ENCODE assay signal across 16 cellular contexts in the genomic region with DNA sequence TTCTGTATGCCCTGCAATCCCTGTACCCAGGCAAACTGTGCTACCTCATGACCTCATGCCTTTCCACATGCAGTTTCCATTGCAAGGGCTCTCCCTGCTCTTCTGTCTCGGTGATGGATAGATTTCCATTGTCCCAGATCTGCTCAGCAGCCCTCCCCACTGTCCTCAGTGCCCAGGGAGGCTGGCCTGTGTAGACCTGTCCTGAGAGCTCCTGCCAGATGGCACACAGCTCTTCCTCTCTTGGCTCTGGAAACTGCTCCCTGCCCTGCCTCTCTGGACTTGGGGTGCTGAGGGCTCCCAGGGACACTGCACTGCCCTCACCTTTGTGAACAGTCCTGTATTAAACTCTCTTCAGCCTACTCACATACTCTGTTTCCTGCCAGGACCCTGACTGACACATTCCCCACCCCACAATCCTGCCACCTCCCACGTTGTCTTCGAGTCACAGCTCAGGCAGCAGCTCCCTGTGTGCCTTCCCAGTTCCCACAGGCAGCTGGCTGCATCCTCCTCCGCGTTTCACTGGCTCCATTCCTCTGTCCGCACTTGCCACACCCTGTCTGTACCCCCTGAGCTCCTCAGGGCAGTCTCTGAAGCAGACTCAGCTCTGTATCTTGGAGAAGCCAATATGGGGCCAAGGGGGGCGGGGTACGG. TPM values are rescaled to one million over a fixed set of nuclear protein-coding genes. Genes with fewer than 3 reads are reported as not detected.
A peak's percentile ranks its signal among the peaks of the same experiment; 100 is the strongest.
DNase-seq lines count a peak whose midpoint lies in the region; ATAC-seq and TF ChIP-seq lines count a peak whose summit lies in the region.
"Had no signal": no experiment of that assay in that cellular context is flagged by ENCODE, and none has a peak within 500 bp of the region (broad histone marks: within the 10 kb centered on the region; RNA-seq: fewer than 3 reads in every experiment).

No MANE protein-coding gene starts in this region.

- H3K27ac Mint-ChIP-seq in brain: peak overlapping the region; percentile 9 to 49 (median 23)
- H3K27ac Mint-ChIP-seq: natural killer cell treated with Interleukin-12 subunit alpha and Interleukin-12 subunit beta and Interleukin-15 and Interleukin-18, amount 100 ng/mL, for 72 hours; T-cell had no signal

- no peak overlapping the region for H3K56ac ChIP-seq in IMR-90 (ENCODE audit: extremely low read depth, insufficient read depth, low read length)

- no peak for TF ChIP-seq CTCF in IMR-90 (conservative IDR thresholded peaks at IDR 0.05; ENCODE audit: low read depth, low read length)
- TF ChIP-seq CTCF in brain (conservative IDR thresholded peaks at IDR 0.05): no peak

- H3K4me3 ChIP-seq in IMR-90 (ENCODE audit: insufficient read depth, low read depth, low read length) (no peak overlapping the region), skeletal muscle cell (ENCODE audit: low read depth, low read length) (no peak overlapping the region)
- H3K4me3 ChIP-seq: heart left ventricle, left lung, smooth muscle cell had no signal

- H3K36me3 Mint-ChIP-seq in brain: peaks cover 4% of the 10 kb centered on the region
- H3K36me3 Mint-ChIP-seq: natural killer cell treated with Interleukin-12 subunit alpha and Interleukin-12 subunit beta and Interleukin-15 and Interleukin-18, amount 100 ng/mL, for 72 hours; T-cell had no signal

- H2AFZ ChIP-seq in IMR-90 (replicated peaks; ENCODE audit: low read length, poor library complexity): no peak overlapping the region

- H3K4me1 Mint-ChIP-seq in brain: peaks cover 33% of the 10 kb centered on the region

- H3K9ac ChIP-seq in IMR-90 (ENCODE audit: low read depth, low read length): no peak overlapping the region

- TF ChIP-seq RAD21 in IMR-90 (IDR thresholded peaks at IDR 0.05; ENCODE audit: low read length): no peak

- DNase-seq in IMR-90 (peak; percentile 16), head of caudate nucleus (peak in 41 of 42 donors; percentile 19 to 90 (median 58)), skeletal muscle cell (ENCODE audit: low read depth) (peak; percentile 44), NCI-H1092 treated with DMSO at 0.1 percent for 48 hours (lab: John Stamatoyannopoulos, UW) (no peak)
- DNase-seq in stimulated activated CD8-positive, alpha-beta memory T cell treated with anti-CD3 and anti-CD28 coated beads, Interleukin-4, amount 100 ng/mL, for 48 hours: no peak
- DNase-seq in activated CD4-positive, alpha-beta T cell treated with anti-CD3 and anti-CD28 coated beads, Interleukin-2, amount 50 U/mL, for 1 hour: no peak
- DNase-seq: activated T-cell treated with anti-CD3 and anti-CD28 coated beads, Interleukin-2, amount 50 U/mL, for 1 hour; heart left ventricle; left lung; NCI-H1436; NCI-H524 treated with DMSO at 0.1 percent for 48 hours; T-cell had no signal

- no peak overlapping the region for H2BK20ac ChIP-seq in IMR-90 (ENCODE audit: low read depth, low read length)

- no peaks in the 10 kb centered on the region for H3K4me1 ChIP-seq in IMR-90 (ENCODE audit: control insufficient read depth, insufficient read depth, low read length)
- H3K4me1 ChIP-seq: heart left ventricle had no signal

- BruUV-seq in IMR-90 (replicated peaks; lab: Mats Ljungman, UMichigan): no TSS peak

- in situ Hi-C loops in IMR-90 (cut with MboI; ENCODE audit: low sequenced_read_pairs): no loop called here

- no peaks in the 10 kb centered on the region for H3K36me3 ChIP-seq in IMR-90 (ENCODE audit: control insufficient read depth, insufficient read depth, low read length)
- H3K36me3 ChIP-seq: heart left ventricle, left lung had no signal

- dilution Hi-C loops in IMR-90 (cut with HindIII; ENCODE audit: low sequenced_read_pairs, unreplicated experiment): no loop called here

- H3K9me1 ChIP-seq in IMR-90 (ENCODE audit: insufficient read depth, low read length): no peaks in the 10 kb centered on the region

- CTCF ChIA-PET in IMR-90 (lab: Yijun Ruan, JAX): interaction anchor here (0.6 kb wide), 1 partner anchor 195 kb away, joined by 3 read pairs; no protein-coding TSS in a partner anchor

- no peak overlapping the region for H2AK9ac ChIP-seq in IMR-90 (replicated peaks; ENCODE audit: low read depth, low read length, poor library complexity)

- peaks cover 3% of the 10 kb centered on the region for H3K27me3 ChIP-seq in IMR-90 (ENCODE audit: control insufficient read depth, insufficient read depth, low read length)
- H3K27me3 ChIP-seq: heart left ventricle, left lung had no signal

- H3K4me3 Mint-ChIP-seq in brain: no peak overlapping the region
- H3K4me3 Mint-ChIP-seq: natural killer cell treated with Interleukin-12 subunit alpha and Interleukin-12 subunit beta and Interleukin-15 and Interleukin-18, amount 100 ng/mL, for 72 hours; T-cell had no signal

- H2BK5ac ChIP-seq in IMR-90 (ENCODE audit: low read depth, low read length, poor library complexity, severe bottlenecking): no peak overlapping the region

- WGBS in IMR-90 (ENCODE audit: extremely low coverage in 2 of 2, insufficient read length in 1 of 2), 2 experiments: 17% methylated on average over 1 of the region's 8 CpGs; no CpG with 5 or more reads in 1 of the 2 experiments

- H3K9me3 ChIP-seq in IMR-90 (ENCODE audit: control insufficient read depth, insufficient read depth, low read length): no peaks in the 10 kb centered on the region
- H3K9me3 ChIP-seq: heart left ventricle, left lung had no signal

- no peak overlapping the region for H2BK15ac ChIP-seq in IMR-90 (ENCODE audit: low read depth, low read length)

- peaks cover 0 to 4% (median 0%) of the 10 kb centered on the region in 5 experiments for H3K9me3 Mint-ChIP-seq in brain
- H3K9me3 Mint-ChIP-seq: natural killer cell treated with Interleukin-12 subunit alpha and Interleukin-12 subunit beta and Interleukin-15 and Interleukin-18, amount 100 ng/mL, for 72 hours; T-cell had no signal

- H3K27me3 Mint-ChIP-seq in brain: no peaks in the 10 kb centered on the region

- ATAC-seq in IMR-90 (ENCODE audit: low read depth): no peak
- ATAC-seq in GM19023 (IDR thresholded peaks at IDR 0.05; ENCODE audit: unreplicated experiment): no peak
- ATAC-seq: left lung, T-cell had no signal

- H4K5ac ChIP-seq in IMR-90 (ENCODE audit: low read depth, low read length): no peak overlapping the region

- TF ChIP-seq POLR2A in IMR-90 (IDR thresholded peaks at IDR 0.05; ENCODE audit: low read depth, low read length): no peak

- no peaks in the 10 kb centered on the region for H4K20me1 ChIP-seq in IMR-90 (ENCODE audit: insufficient read depth, low read length)

- no peaks in the 10 kb centered on the region for H3K79me1 ChIP-seq in IMR-90 (ENCODE audit: low read depth in 1 of 2, low read length in 2 of 2)

- POLR2A ChIA-PET in IMR-90 (lab: Charles Lee; ENCODE audit: unreplicated experiment): no interaction called here

- no peak overlapping the region for H3K27ac ChIP-seq in IMR-90 (ENCODE audit: insufficient read depth, low read length)
- H3K27ac ChIP-seq: heart left ventricle, left lung had no signal

- H3K4me2 ChIP-seq in IMR-90 (ENCODE audit: low read depth, low read length): no peak overlapping the region
- H3K4me2 ChIP-seq: smooth muscle cell had no signal

- H4K91ac ChIP-seq in IMR-90 (ENCODE audit: insufficient read depth, low read depth, low read length): no peak overlapping the region

- H3K23ac ChIP-seq in IMR-90 (ENCODE audit: low read depth, low read length): no peak overlapping the region

- intact Hi-C loops in IMR-90 (cut with micrococcal nuclease) (no loop called here), head of caudate nucleus (cut with DNase I) (no loop called here)

- no peak overlapping the region for H3K14ac ChIP-seq in IMR-90 (replicated peaks; ENCODE audit: low read depth, low read length)

- no peak overlapping the region for H2BK120ac ChIP-seq in IMR-90 (ENCODE audit: low read depth, low read length)

- no peak overlapping the region for H3K18ac ChIP-seq in IMR-90 (ENCODE audit: low read depth, low read length)

- H3K4ac ChIP-seq in IMR-90 (ENCODE audit: low read depth, low read length): no peak overlapping the region

- H2AK5ac ChIP-seq in IMR-90 (ENCODE audit: low read depth, low read length): no peak overlapping the region

- no peak overlapping the region for H4K8ac ChIP-seq in IMR-90 (ENCODE audit: low read depth in 2 of 2, low read length in 2 of 2)

TF ChIP-seq in IMR-90, 13 proteins besides CTCF, POLR2A, EP300 and RAD21:
- no peak for TF ChIP-seq NFE2L2 (IDR thresholded peaks at IDR 0.05; ENCODE audit: low read depth, low read length)
- TF ChIP-seq, protein P1, sequence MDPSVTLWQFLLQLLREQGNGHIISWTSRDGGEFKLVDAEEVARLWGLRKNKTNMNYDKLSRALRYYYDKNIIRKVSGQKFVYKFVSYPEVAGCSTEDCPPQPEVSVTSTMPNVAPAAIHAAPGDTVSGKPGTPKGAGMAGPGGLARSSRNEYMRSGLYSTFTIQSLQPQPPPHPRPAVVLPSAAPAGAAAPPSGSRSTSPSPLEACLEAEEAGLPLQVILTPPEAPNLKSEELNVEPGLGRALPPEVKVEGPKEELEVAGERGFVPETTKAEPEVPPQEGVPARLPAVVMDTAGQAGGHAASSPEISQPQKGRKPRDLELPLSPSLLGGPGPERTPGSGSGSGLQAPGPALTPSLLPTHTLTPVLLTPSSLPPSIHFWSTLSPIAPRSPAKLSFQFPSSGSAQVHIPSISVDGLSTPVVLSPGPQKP (IDR thresholded peaks at IDR 0.05; ENCODE audit: borderline replicate concordance, low read depth, low read length): no peak

RNA-seq across cellular contexts. Expression of a gene that starts 57.0 kb away (rescaled TPM):
- not detected in 2 replicates for total RNA-seq in IMR-90 (2012; rRNA removed)
- polyA plus RNA-seq in IMR-90 (2012; rRNA removed): not detected in 2 replicates
- polyA plus RNA-seq in IMR-90 (2012; cell fraction: cytosol; rRNA removed): not detected in 2 replicates
- polyA plus RNA-seq in IMR-90 (2012; cell fraction: nucleus; rRNA removed; ENCODE audit: low replicate concordance): not detected in 2 replicates
- polyA plus RNA-seq in brain (ENCODE audit: insufficient read depth, low read depth, low replicate concordance): not detected
- total RNA-seq: heart left ventricle; left lung; natural killer cell treated with Interleukin-12 subunit alpha and Interleukin-12 subunit beta and Interleukin-15 and Interleukin-18, amount 100 ng/mL, for 72 hours; smooth muscle cell; T-cell had no signal
- polyA plus RNA-seq: heart left ventricle, smooth muscle cell had no signal

Comparison
In these comparisons a context has a peak if more than half of its experiments do, and no peak if none do; other contexts are left out.
1. DNase-seq: peak in IMR-90 (single experiment), head of caudate nucleus (41 of 42) and skeletal muscle cell (single experiment); none in NCI-H1092 treated with DMSO at 0.1 percent for 48 hours (single experiment), stimulated activated CD8-positive, alpha-beta memory T cell treated with anti-CD3 and anti-CD28 coated beads, Interleukin-4, amount 100 ng/mL, for 48 hours (single experiment) and activated CD4-positive, alpha-beta T cell treated with anti-CD3 and anti-CD28 coated beads, Interleukin-2, amount 50 U/mL, for 1 hour (single experiment).